8 cellular contexts compared by ENCODE assay signal in genomic region chr1:9294910-9295636, GRCh38. TPM values are rescaled to one million over a fixed set of nuclear protein-coding genes. Genes with fewer than 3 reads are reported as not detected.
DNase-seq lines count a peak whose midpoint lies in the region; ATAC-seq and TF ChIP-seq lines count a peak whose summit lies in the region.

No MANE protein-coding gene starts in this region.

- peak; percentile 57 for TF ChIP-seq CTCF in foreskin keratinocyte (conservative IDR thresholded peaks at IDR 0.05)
- TF ChIP-seq CTCF in CD14-positive monocyte (IDR thresholded peaks at IDR 0.05): no peak

- H3K27me3 ChIP-seq in foreskin keratinocyte: no peaks in the 10 kb centered on the region
- H3K27me3 ChIP-seq in skeletal muscle tissue (ENCODE audit: control insufficient read depth in 3 of 3, insufficient read depth in 3 of 3, low read length in 3 of 3): no peaks in the 10 kb centered on the region

- H3K4me3 ChIP-seq in skeletal muscle tissue (ENCODE audit: low read length in 3 of 3): peak overlapping the region; percentile 35 to 54 (median 52)

- H3K4me1 ChIP-seq in foreskin keratinocyte (peaks cover 18% of the 10 kb centered on the region), skeletal muscle tissue (ENCODE audit: control insufficient read depth in 3 of 3, insufficient read depth in 3 of 3, low read length in 3 of 3) (peaks cover 25 to 45% (median 28%) of the 10 kb centered on the region in 3 donors)

- ATAC-seq in activated CD8-positive, alpha-beta memory T cell treated with anti-CD3 and anti-CD28 coated beads, Interleukin-2, amount 10 ng/mL, durations not matched to agents 7 days and 5 days: peak; percentile 13
- ATAC-seq in foreskin keratinocyte: peak; percentile 37
- ATAC-seq in stimulated activated memory B cell treated with anti-CD40 and anti-IgM and Interleukin-4, amounts not matched to agents 10 μg/mL and 1 μg/mL and 100 μg/mL, for 72 hours: no peak

- peaks cover 4% of the 10 kb centered on the region for H3K4me1 Mint-ChIP-seq in activated CD8-positive, alpha-beta memory T cell treated with anti-CD3 and anti-CD28 coated beads, Interleukin-2, amount 10 ng/mL, durations not matched to agents 7 days and 5 days
- peaks cover 15% of the 10 kb centered on the region for H3K4me1 Mint-ChIP-seq in CD14-positive monocyte
- no peaks in the 10 kb centered on the region for H3K4me1 Mint-ChIP-seq in stimulated activated memory B cell treated with anti-CD40 and anti-IgM and Interleukin-4, amounts not matched to agents 10 μg/mL and 1 μg/mL and 100 μg/mL, for 72 hours

- intact Hi-C loops in CD14-positive monocyte (cut with micrococcal nuclease): loop anchor here in 1 of 2 donors (5.0 kb wide), 1 partner anchor 63 kb away; the partner anchor contains the start of gene H6PD

- no peaks in the 10 kb centered on the region for H3K36me3 Mint-ChIP-seq in activated CD8-positive, alpha-beta memory T cell treated with anti-CD3 and anti-CD28 coated beads, Interleukin-2, amount 10 ng/mL, durations not matched to agents 7 days and 5 days
- no peaks in the 10 kb centered on the region for H3K36me3 Mint-ChIP-seq in CD14-positive monocyte
- no peaks in the 10 kb centered on the region for H3K36me3 Mint-ChIP-seq in stimulated activated memory B cell treated with anti-CD40 and anti-IgM and Interleukin-4, amounts not matched to agents 10 μg/mL and 1 μg/mL and 100 μg/mL, for 72 hours

- no peak overlapping the region for H3K4me3 Mint-ChIP-seq in activated CD8-positive, alpha-beta memory T cell treated with anti-CD3 and anti-CD28 coated beads, Interleukin-2, amount 10 ng/mL, durations not matched to agents 7 days and 5 days
- peak overlapping the region in 1 of 2 donors; percentile 75 for H3K4me3 Mint-ChIP-seq in CD14-positive monocyte
- no peak overlapping the region for H3K4me3 Mint-ChIP-seq in stimulated activated memory B cell treated with anti-CD40 and anti-IgM and Interleukin-4, amounts not matched to agents 10 μg/mL and 1 μg/mL and 100 μg/mL, for 72 hours

- CTCF ChIA-PET in activated CD8-positive, alpha-beta memory T cell treated with anti-CD3 and anti-CD28 coated beads, Interleukin-2, amount 10 ng/mL, durations not matched to agents 7 days and 5 days (lab: Charles Lee): interaction anchor here (1.5 kb wide), 1 partner anchor 28 kb away, joined by 5 read pairs; no protein-coding TSS in a partner anchor

- no peaks in the 10 kb centered on the region for H3K36me3 ChIP-seq in skeletal muscle tissue (ENCODE audit: control insufficient read depth in 3 of 3, insufficient read depth in 3 of 3, low read length in 3 of 3)

- H3K27ac Mint-ChIP-seq in activated CD8-positive, alpha-beta memory T cell treated with anti-CD3 and anti-CD28 coated beads, Interleukin-2, amount 10 ng/mL, durations not matched to agents 7 days and 5 days: no peak overlapping the region
- H3K27ac Mint-ChIP-seq in CD14-positive monocyte: peak overlapping the region in 1 of 7 donors; percentile 45
- no peak overlapping the region for H3K27ac Mint-ChIP-seq in stimulated activated memory B cell treated with anti-CD40 and anti-IgM and Interleukin-4, amounts not matched to agents 10 μg/mL and 1 μg/mL and 100 μg/mL, for 72 hours

- H3K27ac ChIP-seq in foreskin keratinocyte (peak overlapping the region; percentile 82), skeletal muscle tissue (ENCODE audit: low read depth, low read length) (peak overlapping the region; percentile 71)

- DNase-seq in activated CD8-positive, alpha-beta memory T cell treated with anti-CD3 and anti-CD28 coated beads, Interleukin-2, amount 10 ng/mL, durations not matched to agents 7 days and 5 days: peak; percentile 57
- no peak for DNase-seq in activated CD8-positive, alpha-beta memory T cell treated with anti-CD3 and anti-CD28 coated beads, Interleukin-2, amount 50 U/mL, for 48 hours
- DNase-seq in SK-MEL-5 (ENCODE audit: low read depth, low spot score): peak; percentile 40
- peak; percentile 56 to 70 for DNase-seq in foreskin keratinocyte
- DNase-seq in CD14-positive monocyte (ENCODE audit: low spot score): no peak
- no peak for DNase-seq in occipital lobe (lab: John Stamatoyannopoulos, UW)

- H3K9me3 ChIP-seq in skeletal muscle tissue (ENCODE audit: control insufficient read depth in 3 of 3, low read length in 3 of 3): no peaks in the 10 kb centered on the region

- in situ Hi-C loops in SK-MEL-5 (cut with HindIII; ENCODE audit: low pct_unique_long_range_greater_than_20kb, low sequenced_read_pairs): no loop called here

- H3K27me3 Mint-ChIP-seq in activated CD8-positive, alpha-beta memory T cell treated with anti-CD3 and anti-CD28 coated beads, Interleukin-2, amount 10 ng/mL, durations not matched to agents 7 days and 5 days: peaks cover 15% of the 10 kb centered on the region
- H3K27me3 Mint-ChIP-seq in CD14-positive monocyte (ENCODE audit: low read depth in 3 of 3): peaks cover 19 to 31% (median 27%) of the 10 kb centered on the region in 3 donors
- H3K27me3 Mint-ChIP-seq in stimulated activated memory B cell treated with anti-CD40 and anti-IgM and Interleukin-4, amounts not matched to agents 10 μg/mL and 1 μg/mL and 100 μg/mL, for 72 hours: no peaks in the 10 kb centered on the region

- no peaks in the 10 kb centered on the region for H3K9me3 Mint-ChIP-seq in activated CD8-positive, alpha-beta memory T cell treated with anti-CD3 and anti-CD28 coated beads, Interleukin-2, amount 10 ng/mL, durations not matched to agents 7 days and 5 days (ENCODE audit: low read depth)
- peaks cover 0 to 7% (median 0%) of the 10 kb centered on the region in 7 donors for H3K9me3 Mint-ChIP-seq in CD14-positive monocyte
- no peaks in the 10 kb centered on the region for H3K9me3 Mint-ChIP-seq in stimulated activated memory B cell treated with anti-CD40 and anti-IgM and Interleukin-4, amounts not matched to agents 10 μg/mL and 1 μg/mL and 100 μg/mL, for 72 hours

- H3K9ac ChIP-seq in skeletal muscle tissue (ENCODE audit: low read depth in 1 of 3, low read length in 3 of 3): peak overlapping the region in 1 of 3 donors; percentile 17

RNA-seq across cellular contexts. Expression of gene SPSB1, which starts 2.4 kb away (rescaled TPM):
- 1 to 10 TPM; 8.2 to 9.0 TPM for total RNA-seq in activated CD8-positive, alpha-beta memory T cell treated with anti-CD3 and anti-CD28 coated beads, Interleukin-2, amount 10 ng/mL, durations not matched to agents 7 days and 5 days
- total RNA-seq in SK-MEL-5 (2014; rRNA removed; shearing (Covaris generic)): 33.4 and 36.1 TPM in 2 replicates
- 61.1 and 78.2 TPM in 2 replicates for polyA plus RNA-seq in SK-MEL-5 (2015; cell fraction: cytosol; rRNA removed)
- 17.4 and 18.0 TPM in 2 replicates for polyA plus RNA-seq in SK-MEL-5 (2015; cell fraction: nucleus; rRNA removed)
- total RNA-seq in foreskin keratinocyte (10.3 and 12.9 TPM in 2 replicates), skeletal muscle tissue (6.3 TPM), occipital lobe (2.3 TPM)
- polyA plus RNA-seq in foreskin keratinocyte (11.6 and 12.5 TPM in 2 replicates), CD14-positive monocyte (1 to 10 TPM in 1 of 2 donors, under 1 TPM in 1; 0.15 to 1.2 TPM)

Comparison
In these comparisons a context has a peak if more than half of its experiments do, and no peak if none do; other contexts are left out.
1. DNase-seq: peak in activated CD8-positive, alpha-beta memory T cell treated with anti-CD3 and anti-CD28 coated beads, Interleukin-2, amount 10 ng/mL, durations not matched to agents 7 days and 5 days (single experiment), SK-MEL-5 (single experiment) and foreskin keratinocyte (2 of 2); none in activated CD8-positive, alpha-beta memory T cell treated with anti-CD3 and anti-CD28 coated beads, Interleukin-2, amount 50 U/mL, for 48 hours (single experiment), CD14-positive monocyte (single experiment) and occipital lobe (single experiment).